ENCODE assay signal across 18 cellular contexts in genomic region chr6:169406794-169407193, GRCh38.
DNase-seq lines count a peak whose midpoint lies in the region; ATAC-seq and TF ChIP-seq lines count a peak whose summit lies in the region.
"Had no signal": no experiment of that assay in that cellular context is flagged by ENCODE, and none has a peak within 500 bp of the region (broad histone marks: within the 10 kb centered on the region; RNA-seq: fewer than 3 reads in every experiment).

No MANE protein-coding gene starts in this region.

- DNase-seq in GM03348 (ENCODE audit: low spot score) (peak; percentile 37), mucosa of gallbladder (ENCODE audit: low spot score) (peak; percentile 8), uterus (peak in 1 of 2 donors; percentile 29), esophagus squamous epithelium (lab: John Stamatoyannopoulos, UW) (no peak)
- DNase-seq in stimulated activated naive B cell treated with anti-CD40 and anti-IgM and Interleukin-4, amounts not matched to agents 10 μg/mL and 1 μg/mL and 100 μg/mL, for 72 hours: no peak
- DNase-seq: CD8-positive, alpha-beta memory T cell; DMS79; H7; HFFc6; NCI-H1105; NCI-H2081; NCI-H2171 treated with DMSO at 0.1 percent for 48 hours; NCI-H446; NCI-H69; Peyer's patch had no signal

- peak overlapping the region; percentile 51 to 66 for H3K27ac ChIP-seq in uterus
- H3K27ac ChIP-seq in esophagus squamous epithelium: no peak overlapping the region
- H3K27ac ChIP-seq: BLaER1, Peyer's patch had no signal

- H3K27me3 ChIP-seq in uterus (no peaks in the 10 kb centered on the region), esophagus squamous epithelium (no peaks in the 10 kb centered on the region)
- H3K27me3 ChIP-seq: BLaER1, Peyer's patch had no signal

- intact Hi-C loops in dendritic cell treated with granulocyte-macrophage colony-stimulating factor and Interleukin-4, amounts not matched to agents 40 ng/mL and 50 ng/mL, for 4 days (cut with micrococcal nuclease): no loop called here
- intact Hi-C loops in uterus (cut with DNase I; ENCODE audit: low total_unique reads): no loop called here
- intact Hi-C loops in esophagus squamous epithelium (cut with DNase I): no loop called here

- no peak for TF ChIP-seq POLR2A in uterus (IDR thresholded peaks at IDR 0.05)
- no peak for TF ChIP-seq POLR2A in esophagus squamous epithelium (IDR thresholded peaks at IDR 0.05)

- TF ChIP-seq CTCF in uterus (IDR thresholded peaks at IDR 0.05): no peak
- no peak for TF ChIP-seq CTCF in esophagus squamous epithelium (IDR thresholded peaks at IDR 0.05)

- WGBS in esophagus squamous epithelium, 2 donors: 70 to 81% methylated on average over 4 to 5 of the region's 5 CpGs

- ATAC-seq in stimulated activated naive B cell treated with anti-CD40 and anti-IgM and Interleukin-4, amounts not matched to agents 10 μg/mL and 1 μg/mL and 100 μg/mL, for 72 hours (replicated peaks): no peak
- ATAC-seq in GM18867 (IDR thresholded peaks at IDR 0.05; ENCODE audit: unreplicated experiment): no peak

- H3K27ac Mint-ChIP-seq in dendritic cell treated with granulocyte-macrophage colony-stimulating factor and Interleukin-4, amounts not matched to agents 40 ng/mL and 50 ng/mL, for 4 days: peak overlapping the region; percentile 53
- H3K27ac Mint-ChIP-seq in stimulated activated naive B cell treated with anti-CD40 and anti-IgM and Interleukin-4, amounts not matched to agents 10 μg/mL and 1 μg/mL and 100 μg/mL, for 72 hours: no peak overlapping the region
- H3K27ac Mint-ChIP-seq: CD8-positive, alpha-beta memory T cell; HFFc6 had no signal

- peaks cover 18% of the 10 kb centered on the region for H3K9me3 Mint-ChIP-seq in dendritic cell treated with granulocyte-macrophage colony-stimulating factor and Interleukin-4, amounts not matched to agents 40 ng/mL and 50 ng/mL, for 4 days
- H3K9me3 Mint-ChIP-seq in stimulated activated naive B cell treated with anti-CD40 and anti-IgM and Interleukin-4, amounts not matched to agents 10 μg/mL and 1 μg/mL and 100 μg/mL, for 72 hours: peaks cover 8 to 13% of the 10 kb centered on the region in 2 donors
- H3K9me3 Mint-ChIP-seq: CD8-positive, alpha-beta memory T cell had no signal

- H3K4me1 ChIP-seq in uterus (no peaks in the 10 kb centered on the region), esophagus squamous epithelium (no peaks in the 10 kb centered on the region)
- H3K4me1 ChIP-seq: Peyer's patch had no signal

- H3K36me3 Mint-ChIP-seq in dendritic cell treated with granulocyte-macrophage colony-stimulating factor and Interleukin-4, amounts not matched to agents 40 ng/mL and 50 ng/mL, for 4 days (ENCODE audit: low read depth): no peaks in the 10 kb centered on the region
- no peaks in the 10 kb centered on the region for H3K36me3 Mint-ChIP-seq in stimulated activated naive B cell treated with anti-CD40 and anti-IgM and Interleukin-4, amounts not matched to agents 10 μg/mL and 1 μg/mL and 100 μg/mL, for 72 hours
- H3K36me3 Mint-ChIP-seq: CD8-positive, alpha-beta memory T cell had no signal

- H3K9me3 ChIP-seq in uterus (no peaks in the 10 kb centered on the region), esophagus squamous epithelium (no peaks in the 10 kb centered on the region)
- H3K9me3 ChIP-seq: Peyer's patch had no signal

- H3K36me3 ChIP-seq in uterus: no peaks in the 10 kb centered on the region
- no peaks in the 10 kb centered on the region for H3K36me3 ChIP-seq in esophagus squamous epithelium
- H3K36me3 ChIP-seq: BLaER1, Peyer's patch had no signal

- no peaks in the 10 kb centered on the region for H3K27me3 Mint-ChIP-seq in dendritic cell treated with granulocyte-macrophage colony-stimulating factor and Interleukin-4, amounts not matched to agents 40 ng/mL and 50 ng/mL, for 4 days
- H3K27me3 Mint-ChIP-seq in stimulated activated naive B cell treated with anti-CD40 and anti-IgM and Interleukin-4, amounts not matched to agents 10 μg/mL and 1 μg/mL and 100 μg/mL, for 72 hours: peaks cover 7 to 13% of the 10 kb centered on the region in 2 donors

- no peak overlapping the region for H3K4me3 Mint-ChIP-seq in dendritic cell treated with granulocyte-macrophage colony-stimulating factor and Interleukin-4, amounts not matched to agents 40 ng/mL and 50 ng/mL, for 4 days
- H3K4me3 Mint-ChIP-seq in stimulated activated naive B cell treated with anti-CD40 and anti-IgM and Interleukin-4, amounts not matched to agents 10 μg/mL and 1 μg/mL and 100 μg/mL, for 72 hours: no peak overlapping the region
- H3K4me3 Mint-ChIP-seq: CD8-positive, alpha-beta memory T cell; HFFc6 had no signal

- no peak overlapping the region for H3K4me3 ChIP-seq in uterus
- no peak overlapping the region for H3K4me3 ChIP-seq in esophagus squamous epithelium
- H3K4me3 ChIP-seq: BLaER1, Peyer's patch had no signal

- H3K4me1 Mint-ChIP-seq in dendritic cell treated with granulocyte-macrophage colony-stimulating factor and Interleukin-4, amounts not matched to agents 40 ng/mL and 50 ng/mL, for 4 days (ENCODE audit: low read depth): peaks cover 24% of the 10 kb centered on the region
- H3K4me1 Mint-ChIP-seq in stimulated activated naive B cell treated with anti-CD40 and anti-IgM and Interleukin-4, amounts not matched to agents 10 μg/mL and 1 μg/mL and 100 μg/mL, for 72 hours: peaks cover 4 to 6% of the 10 kb centered on the region in 2 donors
- H3K4me1 Mint-ChIP-seq: CD8-positive, alpha-beta memory T cell had no signal

Comparison
In these comparisons a context has a peak if more than half of its experiments do, and no peak if none do; other contexts are left out.
1. DNase-seq: peak in GM03348 (single experiment) and mucosa of gallbladder (single experiment); none in esophagus squamous epithelium (single experiment) and stimulated activated naive B cell treated with anti-CD40 and anti-IgM and Interleukin-4, amounts not matched to agents 10 μg/mL and 1 μg/mL and 100 μg/mL, for 72 hours (single experiment).
2. H3K27ac ChIP-seq: peak in uterus (2 of 2); none in esophagus squamous epithelium (0 of 4).